Comparison of ENCODE assay signal across 29 cellular contexts in genomic region chr1:220922951-220923350, GRCh38. TPM values are rescaled to one million over a fixed set of nuclear protein-coding genes. Genes with fewer than 3 reads are reported as not detected.
DNase-seq lines count a peak whose midpoint lies in the region; ATAC-seq and TF ChIP-seq lines count a peak whose summit lies in the region.
"Had no signal": no experiment of that assay in that cellular context is flagged by ENCODE, and none has a peak within 500 bp of the region (broad histone marks: within the 10 kb centered on the region; RNA-seq: fewer than 3 reads in every experiment).

No MANE protein-coding gene starts in this region.

- H3K9me3 ChIP-seq in MM.1S (replicated peaks; ENCODE audit: insufficient read depth, low read length), result no peaks in the 10 kb centered on the region

- H3K9me2 ChIP-seq in MM.1S (replicated peaks; ENCODE audit: insufficient read depth, low read length), result no peaks in the 10 kb centered on the region

- H3K36me3 Mint-ChIP-seq in glutamatergic neuron (ENCODE audit: unreplicated experiment), result no peaks in the 10 kb centered on the region
- H3K36me3 Mint-ChIP-seq: activated naive CD4-positive, alpha-beta T cell treated with anti-CD3 and anti-CD28 coated beads, Interleukin-2, amount 10 ng/mL, durations not matched to agents 7 days and 5 days; CD4-positive, CD25-positive, alpha-beta regulatory T cell; immature natural killer cell; naive thymus-derived CD4-positive, alpha-beta T cell; type B pancreatic cell had no signal

- H3K27ac Mint-ChIP-seq in glutamatergic neuron (ENCODE audit: unreplicated experiment), result no peak overlapping the region
- H3K27ac Mint-ChIP-seq: activated naive CD4-positive, alpha-beta T cell treated with anti-CD3 and anti-CD28 coated beads, Interleukin-2, amount 10 ng/mL, durations not matched to agents 7 days and 5 days; activated T-helper 1 cell treated with anti-CD3 and anti-CD28 coated beads, Interleukin-12 subunit alpha, Interleukin-12 subunit beta, Interleukin-2, Interleukin-4 antibody, amounts not matched to agents 30 ng/mL and 10 ng/mL and 1 ng/mL, durations not matched to agents 14 hours and 24 hours and 36 hours; CD4-positive, CD25-positive, alpha-beta regulatory T cell; effector memory CD8-positive, alpha-beta T cell; immature natural killer cell; naive thymus-derived CD4-positive, alpha-beta T cell; type B pancreatic cell had no signal

- H3K4me1 Mint-ChIP-seq in glutamatergic neuron (ENCODE audit: low read depth, unreplicated experiment), result peaks cover 22% of the 10 kb centered on the region
- H3K4me1 Mint-ChIP-seq: activated naive CD4-positive, alpha-beta T cell treated with anti-CD3 and anti-CD28 coated beads, Interleukin-2, amount 10 ng/mL, durations not matched to agents 7 days and 5 days; CD4-positive, CD25-positive, alpha-beta regulatory T cell; immature natural killer cell had no signal

- no peak overlapping the region for H2AFZ ChIP-seq in MM.1S (ENCODE audit: low read length)

- in situ Hi-C loops in G401 (cut with HindIII; ENCODE audit: low sequenced_read_pairs), result no loop called here

- no peak overlapping the region for H3K27ac ChIP-seq in MM.1S (ENCODE audit: low read length)
- H3K27ac ChIP-seq: coronary artery had no signal

- no peaks in the 10 kb centered on the region for H3K4me1 ChIP-seq in MM.1S (ENCODE audit: low read length)

- H3K4me3 Mint-ChIP-seq in glutamatergic neuron (ENCODE audit: unreplicated experiment), result no peak overlapping the region
- H3K4me3 Mint-ChIP-seq: activated naive CD4-positive, alpha-beta T cell treated with anti-CD3 and anti-CD28 coated beads, Interleukin-2, amount 10 ng/mL, durations not matched to agents 7 days and 5 days; activated T-helper 1 cell treated with anti-CD3 and anti-CD28 coated beads, Interleukin-12 subunit alpha, Interleukin-12 subunit beta, Interleukin-2, Interleukin-4 antibody, amounts not matched to agents 30 ng/mL and 10 ng/mL and 1 ng/mL, durations not matched to agents 14 hours and 24 hours and 36 hours; CD4-positive, CD25-positive, alpha-beta regulatory T cell; effector memory CD8-positive, alpha-beta T cell; H9; immature natural killer cell; naive thymus-derived CD4-positive, alpha-beta T cell; type B pancreatic cell had no signal

- no peak overlapping the region for H3K4me3 ChIP-seq in MM.1S (ENCODE audit: low read length)
- H3K4me3 ChIP-seq: coronary artery had no signal

- DNase-seq in G401 (ENCODE audit: low spot score), result peak; percentile 70
- peak; percentile 98 for DNase-seq in NCI-H1694 treated with DMSO at 0.1 percent for 48 hours (lab: John Stamatoyannopoulos, UW)
- DNase-seq in NCI-H774 (lab: John Stamatoyannopoulos, UW), result peak; percentile 69
- DNase-seq in glutamatergic neuron, result peak; percentile 44
- DNase-seq in activated CD4-positive, alpha-beta T cell treated with anti-CD3 and anti-CD28 coated beads, Interleukin-2, amount 50 U/mL, for 1 hour, result no peak
- no peak for DNase-seq in MM.1S
- DNase-seq in SIG-M5 treated with dmso at 0.1 percent for 504 hours (lab: John Stamatoyannopoulos, UW; ENCODE audit: unreplicated experiment), result no peak
- DNase-seq: activated CD4-positive, alpha-beta T cell treated with anti-CD3 and anti-CD28 coated beads for 48 hours; activated naive CD4-positive, alpha-beta T cell treated with anti-CD3 and anti-CD28 coated beads, Interleukin-2, amount 10 ng/mL, durations not matched to agents 7 days and 5 days; amygdala; CD4-positive, CD25-positive, alpha-beta regulatory T cell; DMS79 treated with DMSO at 0.1 percent for 48 hours; effector memory CD8-positive, alpha-beta T cell; foreskin melanocyte; H9; hippocampal formation; immature natural killer cell; naive thymus-derived CD4-positive, alpha-beta T cell; NCI-H2227 treated with DMSO at 0.1 percent for 48 hours; small intestine; stimulated activated CD4-positive, alpha-beta T cell treated with anti-CD3 and anti-CD28 coated beads, Interleukin-1b, Interleukin-23, amount 100 ng/mL, for 48 hours; T-helper 2 cell had no signal

- no peaks in the 10 kb centered on the region for H4K20me1 ChIP-seq in MM.1S (ENCODE audit: insufficient read depth, low read length)

- H3K9ac ChIP-seq in MM.1S (ENCODE audit: low read length), result no peak overlapping the region

- TF ChIP-seq CTCF in glutamatergic neuron (IDR thresholded peaks at IDR 0.05; ENCODE audit: partially characterized antibody, unreplicated experiment) (no peak), MM.1S (IDR thresholded peaks at IDR 0.05; ENCODE audit: low read length) (no peak)

- no peaks in the 10 kb centered on the region for H3K27me3 Mint-ChIP-seq in glutamatergic neuron (ENCODE audit: unreplicated experiment)
- H3K27me3 Mint-ChIP-seq: activated naive CD4-positive, alpha-beta T cell treated with anti-CD3 and anti-CD28 coated beads, Interleukin-2, amount 10 ng/mL, durations not matched to agents 7 days and 5 days had no signal

- H3K4me2 ChIP-seq in MM.1S (ENCODE audit: low read depth, low read length), result no peak overlapping the region

- no peak for ATAC-seq in GM21737 (IDR thresholded peaks at IDR 0.05; ENCODE audit: unreplicated experiment)
- ATAC-seq: effector memory CD8-positive, alpha-beta T cell; esophagus mucosa; left lobe of liver; naive thymus-derived CD4-positive, alpha-beta T cell; SK-N-SH treated with all-trans-retinoic acid at 6 μM for 48 hours had no signal

- H3K79me2 ChIP-seq in MM.1S (ENCODE audit: low read length), result no peaks in the 10 kb centered on the region

- H3K9me3 Mint-ChIP-seq in glutamatergic neuron (ENCODE audit: unreplicated experiment), result peaks cover 2% of the 10 kb centered on the region
- H3K9me3 Mint-ChIP-seq: activated naive CD4-positive, alpha-beta T cell treated with anti-CD3 and anti-CD28 coated beads, Interleukin-2, amount 10 ng/mL, durations not matched to agents 7 days and 5 days; activated T-helper 1 cell treated with anti-CD3 and anti-CD28 coated beads, Interleukin-12 subunit alpha, Interleukin-12 subunit beta, Interleukin-2, Interleukin-4 antibody, amounts not matched to agents 30 ng/mL and 10 ng/mL and 1 ng/mL, durations not matched to agents 14 hours and 24 hours and 36 hours; H9; type B pancreatic cell had no signal

- no peaks in the 10 kb centered on the region for H3K27me3 ChIP-seq in MM.1S (replicated peaks; ENCODE audit: insufficient read depth, low read length)

- H3K36me3 ChIP-seq in MM.1S (replicated peaks; ENCODE audit: insufficient read depth, low read length), result no peaks in the 10 kb centered on the region

- H3F3A ChIP-seq in MM.1S (ENCODE audit: insufficient read depth, low read length), result no peaks in the 10 kb centered on the region

RNA-seq across cellular contexts. Expression of gene HLX, which starts 43.7 kb away (rescaled TPM):
- not detected in 2 replicates for total RNA-seq in G401 (2014; rRNA removed; shearing (Covaris generic))
- 0.56 TPM for total RNA-seq in glutamatergic neuron (ENCODE audit: unreplicated experiment)

Comparison
In these comparisons a context has a peak if more than half of its experiments do, and no peak if none do; other contexts are left out.
1. DNase-seq: peak in G401 (single experiment), NCI-H1694 treated with DMSO at 0.1 percent for 48 hours (single experiment), NCI-H774 (single experiment) and glutamatergic neuron (single experiment); none in activated CD4-positive, alpha-beta T cell treated with anti-CD3 and anti-CD28 coated beads, Interleukin-2, amount 50 U/mL, for 1 hour (single experiment), MM.1S (single experiment) and SIG-M5 treated with dmso at 0.1 percent for 504 hours (single experiment).